Comparison of ENCODE assay signal across 1 cellular context in the genomic region with DNA sequence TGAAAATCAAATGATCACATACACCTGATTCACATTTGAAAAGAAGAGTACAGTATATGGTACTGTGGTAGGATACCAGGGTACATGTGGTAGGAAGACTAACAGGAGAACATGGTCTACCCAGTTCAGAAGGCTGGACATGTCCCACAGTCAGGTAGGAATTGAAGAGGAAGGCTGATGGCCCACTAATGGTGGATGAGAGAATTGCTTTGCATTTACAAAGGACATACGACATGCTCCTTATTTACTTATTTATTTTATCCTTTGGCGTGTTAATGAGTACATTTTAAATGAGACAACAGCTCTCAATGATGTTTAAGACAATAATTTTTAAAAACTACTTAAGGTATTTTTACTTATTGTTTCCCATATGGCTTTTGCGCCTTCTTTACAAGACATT.
TF ChIP-seq lines count a peak whose summit lies in the region.

No MANE protein-coding gene starts in this region.

TF ChIP-seq in HCT116, 20 proteins besides CTCF, POLR2A, EP300 and RAD21 (continued from another document):
- no peak for TF ChIP-seq ZBTB33 (IDR thresholded peaks at IDR 0.05; ENCODE audit: extremely low read depth, insufficient replicate concordance, low read length)
